Comparison of ENCODE assay signal across 2 cellular contexts in genomic region chr11:108278546-108278945, GRCh38.
TF ChIP-seq lines count a peak whose summit lies in the region.

No MANE protein-coding gene starts in this region.

TF ChIP-seq in HepG2, 621 proteins besides CTCF, POLR2A, EP300 and RAD21:
- no peak for TF ChIP-seq HES4 (CRISPR knock-in tag; IDR thresholded peaks at IDR 0.05; ENCODE audit: borderline replicate concordance)
- TF ChIP-seq TRIM22 (IDR thresholded peaks at IDR 0.05) = no peak
- TF ChIP-seq, protein P1, sequence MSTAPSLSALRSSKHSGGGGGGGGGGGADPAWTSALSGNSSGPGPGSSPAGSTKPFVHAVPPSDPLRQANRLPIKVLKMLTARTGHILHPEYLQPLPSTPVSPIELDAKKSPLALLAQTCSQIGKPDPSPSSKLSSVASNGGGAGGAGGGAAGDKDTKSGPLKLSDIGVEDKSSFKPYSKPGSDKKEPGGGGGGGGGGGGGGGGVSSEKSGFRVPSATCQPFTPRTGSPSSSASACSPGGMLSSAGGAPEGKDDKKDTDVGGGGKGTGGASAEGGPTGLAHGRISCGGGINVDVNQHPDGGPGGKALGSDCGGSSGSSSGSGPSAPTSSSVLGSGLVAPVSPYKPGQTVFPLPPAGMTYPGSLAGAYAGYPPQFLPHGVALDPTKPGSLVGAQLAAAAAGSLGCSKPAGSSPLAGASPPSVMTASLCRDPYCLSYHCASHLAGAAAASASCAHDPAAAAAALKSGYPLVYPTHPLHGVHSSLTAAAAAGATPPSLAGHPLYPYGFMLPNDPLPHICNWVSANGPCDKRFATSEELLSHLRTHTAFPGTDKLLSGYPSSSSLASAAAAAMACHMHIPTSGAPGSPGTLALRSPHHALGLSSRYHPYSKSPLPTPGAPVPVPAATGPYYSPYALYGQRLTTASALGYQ (CRISPR knock-in tag; IDR thresholded peaks at IDR 0.05) = no peak
- TF ChIP-seq ZBTB1 (CRISPR knock-in tag; IDR thresholded peaks at IDR 0.05; ENCODE audit: borderline replicate concordance) = no peak
- no peak for TF ChIP-seq ZNF766 (CRISPR knock-in tag; IDR thresholded peaks at IDR 0.05; ENCODE audit: borderline replicate concordance)
- no peak for TF ChIP-seq ZNF710 (CRISPR knock-in tag; IDR thresholded peaks at IDR 0.05; ENCODE audit: borderline replicate concordance)
- TF ChIP-seq, protein P2, sequence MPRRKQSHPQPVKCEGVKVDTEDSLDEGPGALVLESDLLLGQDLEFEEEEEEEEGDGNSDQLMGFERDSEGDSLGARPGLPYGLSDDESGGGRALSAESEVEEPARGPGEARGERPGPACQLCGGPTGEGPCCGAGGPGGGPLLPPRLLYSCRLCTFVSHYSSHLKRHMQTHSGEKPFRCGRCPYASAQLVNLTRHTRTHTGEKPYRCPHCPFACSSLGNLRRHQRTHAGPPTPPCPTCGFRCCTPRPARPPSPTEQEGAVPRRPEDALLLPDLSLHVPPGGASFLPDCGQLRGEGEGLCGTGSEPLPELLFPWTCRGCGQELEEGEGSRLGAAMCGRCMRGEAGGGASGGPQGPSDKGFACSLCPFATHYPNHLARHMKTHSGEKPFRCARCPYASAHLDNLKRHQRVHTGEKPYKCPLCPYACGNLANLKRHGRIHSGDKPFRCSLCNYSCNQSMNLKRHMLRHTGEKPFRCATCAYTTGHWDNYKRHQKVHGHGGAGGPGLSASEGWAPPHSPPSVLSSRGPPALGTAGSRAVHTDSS (CRISPR knock-in tag; conservative IDR thresholded peaks at IDR 0.05) = no peak
- TF ChIP-seq ZBTB25 (CRISPR knock-in tag; IDR thresholded peaks at IDR 0.05) = no peak
- no peak for TF ChIP-seq TRIM24 (CRISPR knock-in tag; IDR thresholded peaks at IDR 0.05)
- TF ChIP-seq NFE2 (CRISPR knock-in tag; IDR thresholded peaks at IDR 0.05) = no peak
- TF ChIP-seq ZKSCAN1 (IDR thresholded peaks at IDR 0.05; ENCODE audit: low read length) = no peak
- TF ChIP-seq ZNF251 (CRISPR knock-in tag; IDR thresholded peaks at IDR 0.05) = no peak
- TF ChIP-seq MTF1 (CRISPR knock-in tag; IDR thresholded peaks at IDR 0.05) = no peak
TF ChIP-seq in HepG2: peak in this region for 0.

TF ChIP-seq in GM12878, 131 proteins besides CTCF, POLR2A, EP300 and RAD21:
- TF ChIP-seq CREM (IDR thresholded peaks at IDR 0.05; ENCODE audit: low read depth) (no peak), KDM1A (IDR thresholded peaks at IDR 0.05; ENCODE audit: borderline replicate concordance) (no peak), CHD1 (IDR thresholded peaks at IDR 0.05; ENCODE audit: low read depth, low read length) (no peak), ZBED1 (IDR thresholded peaks at IDR 0.05; ENCODE audit: borderline replicate concordance) (no peak), ZBTB4 (CRISPR knock-in tag; IDR thresholded peaks at IDR 0.05) (no peak), ZNF24 (IDR thresholded peaks at IDR 0.05) (no peak), RCOR1 (conservative IDR thresholded peaks at IDR 0.05; ENCODE audit: low read depth, low read length) (no peak), SIN3A (IDR thresholded peaks at IDR 0.05; ENCODE audit: low read depth, low read length) (no peak), SREBF1 (IDR thresholded peaks at IDR 0.05; ENCODE audit: low read length) (no peak), BCL3 (IDR thresholded peaks at IDR 0.05; ENCODE audit: borderline replicate concordance, insufficient read depth, low read depth, low read length, poor library complexity, severe bottlenecking) (no peak), NR2F1 (conservative IDR thresholded peaks at IDR 0.05) (no peak), ZZZ3 (IDR thresholded peaks at IDR 0.05; ENCODE audit: control insufficient read depth, insufficient read length, low read depth) (no peak), ZNF207 (IDR thresholded peaks at IDR 0.05; ENCODE audit: borderline replicate concordance) (no peak), RB1 (IDR thresholded peaks at IDR 0.05; ENCODE audit: borderline replicate concordance) (no peak), KLF5 (IDR thresholded peaks at IDR 0.05; ENCODE audit: partially characterized antibody) (no peak), CREB1 (IDR thresholded peaks at IDR 0.05; ENCODE audit: low read depth) (no peak), SMAD1 (IDR thresholded peaks at IDR 0.05; ENCODE audit: low read depth, partially characterized antibody) (no peak)
- TF ChIP-seq, protein P3, sequence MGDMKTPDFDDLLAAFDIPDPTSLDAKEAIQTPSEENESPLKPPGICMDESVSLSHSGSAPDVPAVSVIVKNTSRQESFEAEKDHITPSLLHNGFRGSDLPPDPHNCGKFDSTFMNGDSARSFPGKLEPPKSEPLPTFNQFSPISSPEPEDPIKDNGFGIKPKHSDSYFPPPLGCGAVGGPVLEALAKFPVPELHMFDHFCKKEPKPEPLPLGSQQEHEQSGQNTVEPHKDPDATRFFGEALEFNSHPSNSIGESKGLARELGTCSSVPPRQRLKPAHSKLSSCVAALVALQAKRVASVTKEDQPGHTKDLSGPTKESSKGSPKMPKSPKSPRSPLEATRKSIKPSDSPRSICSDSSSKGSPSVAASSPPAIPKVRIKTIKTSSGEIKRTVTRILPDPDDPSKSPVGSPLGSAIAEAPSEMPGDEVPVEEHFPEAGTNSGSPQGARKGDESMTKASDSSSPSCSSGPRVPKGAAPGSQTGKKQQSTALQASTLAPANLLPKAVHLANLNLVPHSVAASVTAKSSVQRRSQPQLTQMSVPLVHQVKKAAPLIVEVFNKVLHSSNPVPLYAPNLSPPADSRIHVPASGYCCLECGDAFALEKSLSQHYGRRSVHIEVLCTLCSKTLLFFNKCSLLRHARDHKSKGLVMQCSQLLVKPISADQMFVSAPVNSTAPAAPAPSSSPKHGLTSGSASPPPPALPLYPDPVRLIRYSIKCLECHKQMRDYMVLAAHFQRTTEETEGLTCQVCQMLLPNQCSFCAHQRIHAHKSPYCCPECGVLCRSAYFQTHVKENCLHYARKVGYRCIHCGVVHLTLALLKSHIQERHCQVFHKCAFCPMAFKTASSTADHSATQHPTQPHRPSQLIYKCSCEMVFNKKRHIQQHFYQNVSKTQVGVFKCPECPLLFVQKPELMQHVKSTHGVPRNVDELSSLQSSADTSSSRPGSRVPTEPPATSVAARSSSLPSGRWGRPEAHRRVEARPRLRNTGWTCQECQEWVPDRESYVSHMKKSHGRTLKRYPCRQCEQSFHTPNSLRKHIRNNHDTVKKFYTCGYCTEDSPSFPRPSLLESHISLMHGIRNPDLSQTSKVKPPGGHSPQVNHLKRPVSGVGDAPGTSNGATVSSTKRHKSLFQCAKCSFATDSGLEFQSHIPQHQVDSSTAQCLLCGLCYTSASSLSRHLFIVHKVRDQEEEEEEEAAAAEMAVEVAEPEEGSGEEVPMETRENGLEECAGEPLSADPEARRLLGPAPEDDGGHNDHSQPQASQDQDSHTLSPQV (IDR thresholded peaks at IDR 0.05) = no peak
- TF ChIP-seq, protein P4, sequence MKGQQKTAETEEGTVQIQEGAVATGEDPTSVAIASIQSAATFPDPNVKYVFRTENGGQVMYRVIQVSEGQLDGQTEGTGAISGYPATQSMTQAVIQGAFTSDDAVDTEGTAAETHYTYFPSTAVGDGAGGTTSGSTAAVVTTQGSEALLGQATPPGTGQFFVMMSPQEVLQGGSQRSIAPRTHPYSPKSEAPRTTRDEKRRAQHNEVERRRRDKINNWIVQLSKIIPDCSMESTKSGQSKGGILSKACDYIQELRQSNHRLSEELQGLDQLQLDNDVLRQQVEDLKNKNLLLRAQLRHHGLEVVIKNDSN (IDR thresholded peaks at IDR 0.05; ENCODE audit: borderline replicate concordance, extremely low read length, insufficient read depth, low read depth, low read length) = no peak
- TF ChIP-seq, protein P5, sequence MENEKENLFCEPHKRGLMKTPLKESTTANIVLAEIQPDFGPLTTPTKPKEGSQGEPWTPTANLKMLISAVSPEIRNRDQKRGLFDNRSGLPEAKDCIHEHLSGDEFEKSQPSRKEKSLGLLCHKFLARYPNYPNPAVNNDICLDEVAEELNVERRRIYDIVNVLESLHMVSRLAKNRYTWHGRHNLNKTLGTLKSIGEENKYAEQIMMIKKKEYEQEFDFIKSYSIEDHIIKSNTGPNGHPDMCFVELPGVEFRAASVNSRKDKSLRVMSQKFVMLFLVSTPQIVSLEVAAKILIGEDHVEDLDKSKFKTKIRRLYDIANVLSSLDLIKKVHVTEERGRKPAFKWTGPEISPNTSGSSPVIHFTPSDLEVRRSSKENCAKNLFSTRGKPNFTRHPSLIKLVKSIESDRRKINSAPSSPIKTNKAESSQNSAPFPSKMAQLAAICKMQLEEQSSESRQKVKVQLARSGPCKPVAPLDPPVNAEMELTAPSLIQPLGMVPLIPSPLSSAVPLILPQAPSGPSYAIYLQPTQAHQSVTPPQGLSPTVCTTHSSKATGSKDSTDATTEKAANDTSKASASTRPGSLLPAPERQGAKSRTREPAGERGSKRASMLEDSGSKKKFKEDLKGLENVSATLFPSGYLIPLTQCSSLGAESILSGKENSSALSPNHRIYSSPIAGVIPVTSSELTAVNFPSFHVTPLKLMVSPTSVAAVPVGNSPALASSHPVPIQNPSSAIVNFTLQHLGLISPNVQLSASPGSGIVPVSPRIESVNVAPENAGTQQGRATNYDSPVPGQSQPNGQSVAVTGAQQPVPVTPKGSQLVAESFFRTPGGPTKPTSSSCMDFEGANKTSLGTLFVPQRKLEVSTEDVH (IDR thresholded peaks at IDR 0.05; ENCODE audit: low read depth, partially characterized antibody) = no peak
